8 cellular contexts compared by ENCODE assay signal in the genomic region with DNA sequence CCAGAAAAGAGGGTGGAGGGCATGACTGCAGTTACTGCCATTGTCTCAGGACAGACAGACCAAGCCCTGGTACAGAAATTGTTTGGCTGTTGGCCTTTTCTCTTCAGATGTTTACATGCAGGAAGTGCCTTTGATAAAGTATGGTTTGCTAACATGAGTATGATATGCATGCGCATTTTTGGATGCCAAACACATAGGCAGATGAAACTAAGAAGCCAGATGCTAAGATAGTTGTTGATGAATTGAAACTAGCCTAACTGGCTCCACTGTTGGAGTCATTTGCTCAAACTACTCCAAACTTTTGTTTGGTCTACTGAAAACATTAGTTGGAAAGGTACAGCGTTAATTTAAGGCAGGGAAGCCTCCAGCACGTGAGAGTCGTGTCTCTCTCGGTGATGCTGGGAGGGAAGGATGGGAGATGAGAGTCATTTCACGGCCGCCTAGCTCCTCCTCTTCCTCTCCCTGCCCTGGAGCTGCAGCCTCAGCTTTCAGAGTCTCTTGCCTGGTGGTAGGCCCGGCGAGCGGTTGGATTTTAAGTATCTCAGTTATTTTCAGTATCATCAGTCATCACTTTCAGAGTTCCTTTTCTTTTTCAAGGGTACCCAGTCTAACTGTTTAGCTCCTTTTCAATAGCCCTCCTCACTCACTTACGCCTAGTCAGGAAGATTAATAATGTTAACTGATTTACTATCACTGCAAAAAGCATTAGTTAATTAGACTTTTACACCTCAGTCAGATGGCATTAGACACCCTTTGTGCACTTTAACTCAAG. TPM values are rescaled to one million over a fixed set of nuclear protein-coding genes. Genes with fewer than 3 reads are reported as not detected.
DNase-seq lines count a peak whose midpoint lies in the region; ATAC-seq, FAIRE-seq and TF ChIP-seq lines count a peak whose summit lies in the region.

No MANE protein-coding gene starts in this region.

- peak overlapping the region; percentile 87 for H3K4me2 ChIP-seq in A549

- H3K9ac ChIP-seq in iPS-20b (ENCODE audit: low read depth, low read length) = peak overlapping the region; percentile 38; the same call in 1 of the 2 replicates

- no peaks in the 10 kb centered on the region for H3K9me3 ChIP-seq in A549
- H3K9me3 ChIP-seq in iPS-20b (ENCODE audit: insufficient read depth, low read depth, low read length) = no peaks in the 10 kb centered on the region

- TF ChIP-seq POLR2A in A549 (IDR thresholded peaks at IDR 0.05; ENCODE audit: low read length) = no peak

- no peak for TF ChIP-seq RAD21 in A549 (conservative IDR thresholded peaks at IDR 0.05 in 1 of 2, IDR thresholded peaks at IDR 0.05 in 1 of 2)

- H3K4me3 ChIP-seq in A549 (peak overlapping the region; percentile 19; the same call in 1 of the 3 replicates), iPS-20b (ENCODE audit: low read length) (peak overlapping the region; percentile 2; the same call in 1 of the 2 replicates)

- H3K27ac ChIP-seq in A549 (peak overlapping the region; percentile 79 to 89), iPS-20b (ENCODE audit: low read length) (no peak overlapping the region)

- TF ChIP-seq EP300 in A549 (IDR thresholded peaks at IDR 0.05) = no peak

- no peak for FAIRE-seq in A549 (lab: Jason Lieb, UNC)

- no peaks in the 10 kb centered on the region for H3K9me3 Mint-ChIP-seq in activated naive CD8-positive, alpha-beta T cell treated with anti-CD3 and anti-CD28 coated beads for 36 hours

- DNase-seq in A549 (ENCODE audit: low read depth in 1 of 2, low spot score in 1 of 2) (peak in 1 of 2 experiments; percentile 40), SHP77 treated with DMSO at 0.1 percent for 48 hours (lab: John Stamatoyannopoulos, UW) (peak; percentile 25), T1000 (lab: John Stamatoyannopoulos, UW) (no peak)
- DNase-seq in activated naive CD8-positive, alpha-beta T cell treated with anti-CD3 and anti-CD28 coated beads for 36 hours = peak; percentile 74
- peak; percentile 79 for DNase-seq in stimulated activated CD4-positive, alpha-beta T cell treated with anti-CD3 and anti-CD28 coated beads, Interleukin-1b, Interleukin-23, amount 100 ng/mL, for 48 hours

- WGBS in A549 (ENCODE audit: missing lambda C conversion rate) = 15% methylated on average over 11 of the region's 11 CpGs

- no peaks in the 10 kb centered on the region for H3K27me3 Mint-ChIP-seq in activated naive CD8-positive, alpha-beta T cell treated with anti-CD3 and anti-CD28 coated beads for 36 hours

- H3K27ac Mint-ChIP-seq in activated naive CD8-positive, alpha-beta T cell treated with anti-CD3 and anti-CD28 coated beads for 36 hours = peak overlapping the region; percentile 95

- TF ChIP-seq CTCF in A549 (IDR thresholded peaks at IDR 0.05) = no peak

- H3K4me3 Mint-ChIP-seq in activated naive CD8-positive, alpha-beta T cell treated with anti-CD3 and anti-CD28 coated beads for 36 hours = peak overlapping the region; percentile 78

- peak; percentile 48 to 62; a peak in 4 of 6 replicates for ATAC-seq in A549
- ATAC-seq in GM18909 (IDR thresholded peaks at IDR 0.05; ENCODE audit: poor library complexity, unreplicated experiment) = peak; percentile 45
- ATAC-seq in HG03159 (IDR thresholded peaks at IDR 0.05; ENCODE audit: unreplicated experiment) = peak; percentile 42

- no peaks in the 10 kb centered on the region; the same call in 1 of the 2 replicates for H3K27me3 ChIP-seq in iPS-20b (ENCODE audit: insufficient read depth, low read length)

- H3K36me3 ChIP-seq in iPS-20b (ENCODE audit: insufficient read depth, low read depth, low read length) = no peaks in the 10 kb centered on the region

- CTCF ChIA-PET in A549 (lab: Yijun Ruan, JAX) = interaction anchor here (1.2 to 2.3 kb wide), 2 partner anchors 9 to 413 kb away, joined by 4 to 5 read pairs; no protein-coding TSS in a partner anchor

- H3K36me3 Mint-ChIP-seq in activated naive CD8-positive, alpha-beta T cell treated with anti-CD3 and anti-CD28 coated beads for 36 hours = peaks cover 3% of the 10 kb centered on the region

- POLR2A ChIA-PET in A549 (lab: Yijun Ruan, JAX) = interaction anchor here (1.2 kb wide), 1 partner anchor 10 kb away, joined by 3 read pairs; no protein-coding TSS in a partner anchor

- H3K4me1 Mint-ChIP-seq in activated naive CD8-positive, alpha-beta T cell treated with anti-CD3 and anti-CD28 coated beads for 36 hours = peaks cover 72% of the 10 kb centered on the region

- H3K4me1 ChIP-seq in A549 (peaks cover 52% of the 10 kb centered on the region), iPS-20b (ENCODE audit: insufficient read depth, low read length) (peaks cover 25% of the 10 kb centered on the region; the same call in 1 of the 2 replicates)

TF ChIP-seq in A549, 52 proteins besides CTCF, POLR2A, EP300 and RAD21:
- TF ChIP-seq MAZ (IDR thresholded peaks at IDR 0.05; ENCODE audit: borderline replicate concordance, low read depth, low read length) (no peak), ZC3H11A (IDR thresholded peaks at IDR 0.05) (no peak), EHMT2 (IDR thresholded peaks at IDR 0.05; ENCODE audit: low read depth) (no peak), HDAC2 (IDR thresholded peaks at IDR 0.05) (no peak)
- TF ChIP-seq, protein P1, sequence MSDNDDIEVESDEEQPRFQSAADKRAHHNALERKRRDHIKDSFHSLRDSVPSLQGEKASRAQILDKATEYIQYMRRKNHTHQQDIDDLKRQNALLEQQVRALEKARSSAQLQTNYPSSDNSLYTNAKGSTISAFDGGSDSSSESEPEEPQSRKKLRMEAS (IDR thresholded peaks at IDR 0.05) = 0 out of 2 replicates have a peak, but pooled peaks have one; percentile 28

RNA-seq across cellular contexts. Expression of a gene that starts 29.8 kb away (rescaled TPM):
- 2.2 and 4.8 TPM in 2 replicates for polyA plus RNA-seq in A549 (2011; rRNA removed)
- 1.5 and 2.1 TPM in 2 replicates for polyA plus RNA-seq in A549 (2012; cell fraction: cytosol; rRNA removed)
- polyA plus RNA-seq in A549 (2012; cell fraction: nucleus; rRNA removed) = 6.1 and 6.8 TPM in 2 replicates
- polyA plus RNA-seq in A549 (2017; fragmentation: RNase III; extraction: RNeasy Plus Mini Kit Qiagen cat#74134 plus additional on column Dnase treatment) = 4.6 to 5.0 TPM (median 4.8 TPM) in 3 replicates
- polyA minus RNA-seq in A549 (2011; rRNA and poly(A)+ RNA removed) = 30.5 and 38.8 TPM in 2 replicates
- 10 to 100 TPM; 17.4 to 18.5 TPM for total RNA-seq in activated naive CD8-positive, alpha-beta T cell treated with anti-CD3 and anti-CD28 coated beads for 36 hours
